ENCODE assay signal across 1 cellular context in genomic region chr2:232869138-232870001, GRCh38.
TF ChIP-seq lines count a peak whose summit lies in the region.

No MANE protein-coding gene starts in this region.

TF ChIP-seq in HepG2, 621 proteins besides CTCF, POLR2A, EP300 and RAD21 (continued from another document and continues in another):
- no peak for TF ChIP-seq PRDM15 (CRISPR knock-in tag; IDR thresholded peaks at IDR 0.05)
- TF ChIP-seq NFIC (IDR thresholded peaks at IDR 0.05; ENCODE audit: low read length) = no peak
- TF ChIP-seq ELK4 (CRISPR knock-in tag; IDR thresholded peaks at IDR 0.05; ENCODE audit: borderline replicate concordance) = no peak
- TF ChIP-seq TEAD3 (CRISPR knock-in tag; optimal IDR thresholded peaks at IDR 0.05; ENCODE audit: borderline replicate concordance) = peak; percentile 20
- TF ChIP-seq ZMYM2 (CRISPR knock-in tag; IDR thresholded peaks at IDR 0.05) = no peak
- TF ChIP-seq ZNF574 (CRISPR knock-in tag; IDR thresholded peaks at IDR 0.05) = no peak
- no peak for TF ChIP-seq HES4 (CRISPR knock-in tag; IDR thresholded peaks at IDR 0.05; ENCODE audit: borderline replicate concordance)
- TF ChIP-seq KDM5B (CRISPR knock-in tag; IDR thresholded peaks at IDR 0.05; ENCODE audit: borderline replicate concordance) = no peak
- TF ChIP-seq PTBP1 (IDR thresholded peaks at IDR 0.05; ENCODE audit: low read depth, low read length, poor library complexity, severe bottlenecking) = no peak
- peak; percentile 41; the same call in 1 of the 2 replicates for TF ChIP-seq TAF1 (CRISPR knock-in tag; IDR thresholded peaks at IDR 0.05)
- TF ChIP-seq HOXD1 (CRISPR knock-in tag; IDR thresholded peaks at IDR 0.05) = no peak
- no peak for TF ChIP-seq SMARCC2 (IDR thresholded peaks at IDR 0.05)
- TF ChIP-seq ZNF549 (CRISPR knock-in tag; IDR thresholded peaks at IDR 0.05) = no peak
- no peak for TF ChIP-seq ZNF275 (CRISPR knock-in tag; IDR thresholded peaks at IDR 0.05; ENCODE audit: borderline replicate concordance)
- no peak for TF ChIP-seq ZIK1 (CRISPR knock-in tag; IDR thresholded peaks at IDR 0.05; ENCODE audit: borderline replicate concordance, low read depth)
- TF ChIP-seq ZBTB4 (CRISPR knock-in tag; IDR thresholded peaks at IDR 0.05; ENCODE audit: borderline replicate concordance) = peak; percentile 74; the same call in 1 of the 2 replicates
- no peak for TF ChIP-seq STAT5B (CRISPR knock-in tag; IDR thresholded peaks at IDR 0.05)
- no peak for TF ChIP-seq RXRA (CRISPR knock-in tag; IDR thresholded peaks at IDR 0.05)
- no peak for TF ChIP-seq SSRP1 (CRISPR knock-in tag; IDR thresholded peaks at IDR 0.05)
- no peak for TF ChIP-seq TRIM22 (IDR thresholded peaks at IDR 0.05)
- TF ChIP-seq ZFP36L2 (CRISPR knock-in tag; IDR thresholded peaks at IDR 0.05) = no peak
- no peak for TF ChIP-seq FOXK1 (CRISPR knock-in tag; IDR thresholded peaks at IDR 0.05; ENCODE audit: borderline replicate concordance, low read depth)
- TF ChIP-seq PHF20 (CRISPR knock-in tag; IDR thresholded peaks at IDR 0.05) = no peak
- no peak for TF ChIP-seq NPAS2 (CRISPR knock-in tag; IDR thresholded peaks at IDR 0.05; ENCODE audit: borderline replicate concordance)
- no peak for TF ChIP-seq MIER2 (CRISPR knock-in tag; IDR thresholded peaks at IDR 0.05)
- no peak for TF ChIP-seq RBFOX2 (IDR thresholded peaks at IDR 0.05; ENCODE audit: low read depth, low read length)
- TF ChIP-seq ZNF629 (CRISPR knock-in tag; conservative IDR thresholded peaks at IDR 0.05) = 0 out of 2 replicates have a peak, but pooled peaks have one; percentile 11
- no peak for TF ChIP-seq RFX1 (IDR thresholded peaks at IDR 0.05)
- no peak for TF ChIP-seq MAFF (IDR thresholded peaks at IDR 0.05; ENCODE audit: low read depth, low read length)
- TF ChIP-seq CREB3 (CRISPR knock-in tag; IDR thresholded peaks at IDR 0.05) = no peak
- TF ChIP-seq CC2D1A (CRISPR knock-in tag; IDR thresholded peaks at IDR 0.05) = no peak
- no peak for TF ChIP-seq CHCHD3 (CRISPR knock-in tag; IDR thresholded peaks at IDR 0.05)
- no peak for TF ChIP-seq IRF9 (CRISPR knock-in tag; IDR thresholded peaks at IDR 0.05; ENCODE audit: borderline replicate concordance)
- TF ChIP-seq ELF3 (CRISPR knock-in tag; IDR thresholded peaks at IDR 0.05) = 0 out of 2 replicates have a peak, but pooled peaks have one; percentile 53
- no peak for TF ChIP-seq ZMAT3 (CRISPR knock-in tag; conservative IDR thresholded peaks at IDR 0.05)
- TF ChIP-seq ZSCAN21 (CRISPR knock-in tag; IDR thresholded peaks at IDR 0.05; ENCODE audit: borderline replicate concordance) = 0 out of 2 replicates have a peak, but pooled peaks have one; percentile 39
- TF ChIP-seq SP1 (IDR thresholded peaks at IDR 0.05) = no peak
- peak; percentile 24; the same call in 1 of the 2 replicates for TF ChIP-seq SP1 (CRISPR knock-in tag; IDR thresholded peaks at IDR 0.05)
- TF ChIP-seq RBM22 (optimal IDR thresholded peaks at IDR 0.05; ENCODE audit: low read length) = no peak
- TF ChIP-seq ZBTB21 (CRISPR knock-in tag; IDR thresholded peaks at IDR 0.05) = no peak
- TF ChIP-seq SP140L (CRISPR knock-in tag; IDR thresholded peaks at IDR 0.05; ENCODE audit: borderline replicate concordance) = no peak
- no peak for TF ChIP-seq POGK (CRISPR knock-in tag; conservative IDR thresholded peaks at IDR 0.05)
- no peak for TF ChIP-seq MXD4 (CRISPR knock-in tag; IDR thresholded peaks at IDR 0.05)
